ENCODE assay signal across 9 cellular contexts in genomic region chr5:57494104-57495098, GRCh38. TPM values are rescaled to one million over a fixed set of nuclear protein-coding genes. Genes with fewer than 3 reads are reported as not detected.
DNase-seq lines count a peak whose midpoint lies in the region; ATAC-seq lines count a peak whose summit lies in the region.
"Had no signal": no experiment of that assay in that cellular context is flagged by ENCODE, and none has a peak within 500 bp of the region (broad histone marks: within the 10 kb centered on the region; RNA-seq: fewer than 3 reads in every experiment).

No MANE protein-coding gene starts in this region.

- peak overlapping the region; percentile 45 for H3K27ac Mint-ChIP-seq in activated T-helper 2 cell treated with anti-CD3 and anti-CD28 coated beads, Interferon-gamma antibody, Interleukin-2, Interleukin-4, amounts not matched to agents 10 μg/mL and 5 μg/mL and 100 μg/mL, durations not matched to agents 14 hours and 24 hours and 36 hours

- DNase-seq in ELR (ENCODE audit: low read depth) = peak; percentile 97
- peak; percentile 81 for DNase-seq in NCI-H345 treated with DMSO at 0.1 percent for 48 hours (lab: John Stamatoyannopoulos, UW; ENCODE audit: unreplicated experiment)
- peak; percentile 20 for DNase-seq in activated T-helper 2 cell treated with anti-CD3 and anti-CD28 coated beads, Interferon-gamma antibody, Interleukin-2, Interleukin-4, amounts not matched to agents 10 μg/mL and 5 μg/mL and 100 μg/mL, durations not matched to agents 14 hours and 24 hours and 36 hours (ENCODE audit: low spot score)
- DNase-seq in iPS-NIHi7 (ENCODE audit: extremely low spot score) = peak; percentile 46
- DNase-seq in stimulated activated CD8-positive, alpha-beta memory T cell treated with anti-CD3 and anti-CD28 coated beads, Interleukin-2, amount 100 ng/mL, for 48 hours (ENCODE audit: low read depth in 2 of 2) = peak; percentile 23 to 24
- DNase-seq in ecto neural progenitor cell (ENCODE audit: low spot score) = no peak
- DNase-seq in NCI-H2227 treated with DMSO at 0.1 percent for 48 hours (lab: John Stamatoyannopoulos, UW) = no peak

- H3K27me3 Mint-ChIP-seq in activated T-helper 2 cell treated with anti-CD3 and anti-CD28 coated beads, Interferon-gamma antibody, Interleukin-2, Interleukin-4, amounts not matched to agents 10 μg/mL and 5 μg/mL and 100 μg/mL, durations not matched to agents 14 hours and 24 hours and 36 hours (ENCODE audit: low read depth) = no peaks in the 10 kb centered on the region

- H3K9me3 Mint-ChIP-seq in activated T-helper 2 cell treated with anti-CD3 and anti-CD28 coated beads, Interferon-gamma antibody, Interleukin-2, Interleukin-4, amounts not matched to agents 10 μg/mL and 5 μg/mL and 100 μg/mL, durations not matched to agents 14 hours and 24 hours and 36 hours = no peaks in the 10 kb centered on the region

- ATAC-seq in HG02678 (IDR thresholded peaks at IDR 0.05; ENCODE audit: unreplicated experiment) = peak; percentile 39

- H3K36me3 Mint-ChIP-seq in activated T-helper 2 cell treated with anti-CD3 and anti-CD28 coated beads, Interferon-gamma antibody, Interleukin-2, Interleukin-4, amounts not matched to agents 10 μg/mL and 5 μg/mL and 100 μg/mL, durations not matched to agents 14 hours and 24 hours and 36 hours (ENCODE audit: low read depth) = no peaks in the 10 kb centered on the region

- H3K4me1 Mint-ChIP-seq in activated T-helper 2 cell treated with anti-CD3 and anti-CD28 coated beads, Interferon-gamma antibody, Interleukin-2, Interleukin-4, amounts not matched to agents 10 μg/mL and 5 μg/mL and 100 μg/mL, durations not matched to agents 14 hours and 24 hours and 36 hours (ENCODE audit: low read depth) = peaks cover 52% of the 10 kb centered on the region

- no peak overlapping the region for H3K4me3 Mint-ChIP-seq in activated T-helper 2 cell treated with anti-CD3 and anti-CD28 coated beads, Interferon-gamma antibody, Interleukin-2, Interleukin-4, amounts not matched to agents 10 μg/mL and 5 μg/mL and 100 μg/mL, durations not matched to agents 14 hours and 24 hours and 36 hours (ENCODE audit: low read depth)

- intact Hi-C loops in activated T-helper 2 cell treated with anti-CD3 and anti-CD28 coated beads, Interferon-gamma antibody, Interleukin-2, Interleukin-4, amounts not matched to agents 10 μg/mL and 5 μg/mL and 100 μg/mL, durations not matched to agents 14 hours and 24 hours and 36 hours (cut with micrococcal nuclease) = no loop called here

RNA-seq across cellular contexts. Expression of gene ACTBL2, which starts 11.8 kb away (rescaled TPM):
- total RNA-seq in activated T-helper 2 cell treated with anti-CD3 and anti-CD28 coated beads, Interferon-gamma antibody, Interleukin-2, Interleukin-4, amounts not matched to agents 10 μg/mL and 5 μg/mL and 100 μg/mL, durations not matched to agents 14 hours and 24 hours and 36 hours = not detected in 2 replicates
- total RNA-seq: skeletal muscle tissue had no signal

Comparison
In these comparisons a context has a peak if more than half of its experiments do, and no peak if none do; other contexts are left out.
1. DNase-seq: peak in ELR (single experiment), NCI-H345 treated with DMSO at 0.1 percent for 48 hours (single experiment), activated T-helper 2 cell treated with anti-CD3 and anti-CD28 coated beads, Interferon-gamma antibody, Interleukin-2, Interleukin-4, amounts not matched to agents 10 μg/mL and 5 μg/mL and 100 μg/mL, durations not matched to agents 14 hours and 24 hours and 36 hours (single experiment), iPS-NIHi7 (single experiment) and stimulated activated CD8-positive, alpha-beta memory T cell treated with anti-CD3 and anti-CD28 coated beads, Interleukin-2, amount 100 ng/mL, for 48 hours (2 of 2); none in ecto neural progenitor cell (single experiment) and NCI-H2227 treated with DMSO at 0.1 percent for 48 hours (single experiment).